23 cellular contexts compared by ENCODE assay signal in genomic region chr1:24110642-24111263, GRCh38. TPM values are rescaled to one million over a fixed set of nuclear protein-coding genes. Genes with fewer than 3 reads are reported as not detected.
DNase-seq lines count a peak whose midpoint lies in the region; ATAC-seq and TF ChIP-seq lines count a peak whose summit lies in the region.
"Had no signal": no experiment of that assay in that cellular context is flagged by ENCODE, and none has a peak within 500 bp of the region (broad histone marks: within the 10 kb centered on the region; RNA-seq: fewer than 3 reads in every experiment).

No MANE protein-coding gene starts in this region.

- no peaks in the 10 kb centered on the region for H3K27me3 ChIP-seq in ascending aorta
- peaks cover 26% of the 10 kb centered on the region for H3K27me3 ChIP-seq in left ventricle myocardium inferior (ENCODE audit: low read depth)
- H3K27me3 ChIP-seq in psoas muscle (ENCODE audit: insufficient read depth in 3 of 3, low read length in 2 of 3) = no peaks in the 10 kb centered on the region
- H3K27me3 ChIP-seq: body of pancreas, Peyer's patch, thyroid gland had no signal

- H3K4me1 ChIP-seq in ascending aorta (peaks cover 12 to 21% of the 10 kb centered on the region in 2 donors), left ventricle myocardium inferior (peaks cover 60% of the 10 kb centered on the region), psoas muscle (peaks cover 49% of the 10 kb centered on the region)

- H3K4me3 Mint-ChIP-seq in activated CD8-positive, alpha-beta T cell treated with anti-CD3 and anti-CD28 coated beads, Interleukin-2, amount 10 ng/mL, durations not matched to agents 7 days and 5 days = no peak overlapping the region
- H3K4me3 Mint-ChIP-seq: activated naive CD4-positive, alpha-beta T cell treated with anti-CD3 and anti-CD28 coated beads, Interleukin-2, amount 50 U/mL, for 24 hours; CD4-positive, CD25-positive, alpha-beta regulatory T cell; dendritic cell treated with granulocyte-macrophage colony-stimulating factor and Interleukin-4, amounts not matched to agents 40 ng/mL and 50 ng/mL, for 4 days had no signal

- H3K36me3 ChIP-seq in ascending aorta (no peaks in the 10 kb centered on the region), left ventricle myocardium inferior (peaks cover 25% of the 10 kb centered on the region), psoas muscle (ENCODE audit: insufficient read depth in 1 of 2, low read depth in 1 of 2) (peaks cover 0 to 27% of the 10 kb centered on the region in 2 donors)
- H3K36me3 ChIP-seq: Peyer's patch, spleen, thyroid gland had no signal

- no peaks in the 10 kb centered on the region for H3K9me3 Mint-ChIP-seq in activated CD8-positive, alpha-beta T cell treated with anti-CD3 and anti-CD28 coated beads, Interleukin-2, amount 10 ng/mL, durations not matched to agents 7 days and 5 days (ENCODE audit: insufficient read depth)
- H3K9me3 Mint-ChIP-seq: activated naive CD4-positive, alpha-beta T cell treated with anti-CD3 and anti-CD28 coated beads, Interleukin-2, amount 50 U/mL, for 24 hours; CD4-positive, CD25-positive, alpha-beta regulatory T cell; dendritic cell treated with granulocyte-macrophage colony-stimulating factor and Interleukin-4, amounts not matched to agents 40 ng/mL and 50 ng/mL, for 4 days had no signal

- no peak overlapping the region for H3K27ac Mint-ChIP-seq in activated CD8-positive, alpha-beta T cell treated with anti-CD3 and anti-CD28 coated beads, Interleukin-2, amount 10 ng/mL, durations not matched to agents 7 days and 5 days
- H3K27ac Mint-ChIP-seq: dendritic cell treated with granulocyte-macrophage colony-stimulating factor and Interleukin-4, amounts not matched to agents 40 ng/mL and 50 ng/mL, for 4 days had no signal

- no peaks in the 10 kb centered on the region for H3K36me3 Mint-ChIP-seq in activated CD8-positive, alpha-beta T cell treated with anti-CD3 and anti-CD28 coated beads, Interleukin-2, amount 10 ng/mL, durations not matched to agents 7 days and 5 days (ENCODE audit: low read depth)
- H3K36me3 Mint-ChIP-seq: activated naive CD4-positive, alpha-beta T cell treated with anti-CD3 and anti-CD28 coated beads, Interleukin-2, amount 50 U/mL, for 24 hours; CD4-positive, CD25-positive, alpha-beta regulatory T cell had no signal

- H3K9me3 ChIP-seq in ascending aorta (no peaks in the 10 kb centered on the region), left ventricle myocardium inferior (replicated peaks) (no peaks in the 10 kb centered on the region), psoas muscle (no peaks in the 10 kb centered on the region)
- H3K9me3 ChIP-seq: body of pancreas, Peyer's patch, spleen, thyroid gland had no signal

- peak; percentile 64 to 74 (median 66) for ATAC-seq in psoas muscle
- no peak for ATAC-seq in activated CD8-positive, alpha-beta T cell treated with anti-CD3 and anti-CD28 coated beads, Interleukin-2, amount 10 ng/mL, durations not matched to agents 7 days and 5 days
- ATAC-seq: body of pancreas had no signal

- H3K27ac ChIP-seq in ascending aorta (peak overlapping the region; percentile 89 to 96), left ventricle myocardium inferior (replicated peaks) (peak overlapping the region; percentile 96), psoas muscle (peak overlapping the region; percentile 91)
- H3K27ac ChIP-seq: body of pancreas, Peyer's patch, spleen had no signal

- peaks cover 23% of the 10 kb centered on the region for H3K27me3 Mint-ChIP-seq in activated CD8-positive, alpha-beta T cell treated with anti-CD3 and anti-CD28 coated beads, Interleukin-2, amount 10 ng/mL, durations not matched to agents 7 days and 5 days (ENCODE audit: low read depth)

- H3K4me3 ChIP-seq in ascending aorta (peak overlapping the region in 1 of 2 donors; percentile 57), left ventricle myocardium inferior (peak overlapping the region; percentile 72), psoas muscle (peak overlapping the region; percentile 67)
- H3K4me3 ChIP-seq: body of pancreas, Peyer's patch, spleen, thyroid gland had no signal

- POLR2A ChIA-PET in activated CD8-positive, alpha-beta T cell treated with anti-CD3 and anti-CD28 coated beads, Interleukin-2, amount 10 ng/mL, durations not matched to agents 7 days and 5 days (lab: Charles Lee) = interaction anchor here (0.6 kb wide), 1 partner anchor 492 kb away, joined by 4 read pairs; no protein-coding TSS in a partner anchor

- intact Hi-C loops in ascending aorta (cut with DNase I) = loop anchor here (2.0 to 10.0 kb wide), 3 partner anchors 156 to 242 kb away; partner anchors contain the start of genes FUCA1 and PNRC2
- intact Hi-C loops in left ventricle myocardium inferior (cut with micrococcal nuclease) = no loop called here
- intact Hi-C loops in psoas muscle (cut with DNase I) = loop anchor here (1.0 to 10.0 kb wide), 3 partner anchors 38 to 156 kb away; partner anchors contain the start of gene PNRC2 (in 2 of the 2)

- WGBS in psoas muscle, 3 donors = 21 to 22% (median 21%) methylated on average over 14 of the region's 14 CpGs

- peaks cover 7% of the 10 kb centered on the region for H3K4me1 Mint-ChIP-seq in activated CD8-positive, alpha-beta T cell treated with anti-CD3 and anti-CD28 coated beads, Interleukin-2, amount 10 ng/mL, durations not matched to agents 7 days and 5 days (ENCODE audit: low read depth)

- DNase-seq in AG08395 (ENCODE audit: low spot score) (peak; percentile 20), ascending aorta (ENCODE audit: low spot score in 2 of 2) (no peak), left ventricle myocardium inferior (peak; percentile 84), psoas muscle (peak; percentile 84 to 95), activated gamma-delta T cell (lab: John Stamatoyannopoulos, UW) (no peak), NOMO-1 treated with dmso at 0.1 percent for 144 hours (lab: John Stamatoyannopoulos, UW; ENCODE audit: unreplicated experiment) (no peak), NCI-H774 (lab: John Stamatoyannopoulos, UW) (no peak)
- DNase-seq in activated CD8-positive, alpha-beta T cell treated with anti-CD3 and anti-CD28 coated beads, Interleukin-2, amount 10 ng/mL, durations not matched to agents 7 days and 5 days = no peak
- DNase-seq: activated T-cell treated with anti-CD3 and anti-CD28 coated beads for 4 hours; body of pancreas; CD4-positive, CD25-positive, alpha-beta regulatory T cell; DMS53; erythroblast; HCEC 1CT; hippocampal formation; kidney; NCI-H82; nucleus accumbens; thyroid gland had no signal

- CTCF ChIA-PET in activated CD8-positive, alpha-beta T cell treated with anti-CD3 and anti-CD28 coated beads, Interleukin-2, amount 10 ng/mL, durations not matched to agents 7 days and 5 days (lab: Charles Lee) = interaction anchor here (1.1 to 1.2 kb wide), 2 partner anchors 40 kb away, joined by 3 to 6 read pairs; no protein-coding TSS in a partner anchor

- TF ChIP-seq CTCF in ascending aorta (IDR thresholded peaks at IDR 0.05) (no peak), left ventricle myocardium inferior (IDR thresholded peaks at IDR 0.05; ENCODE audit: borderline replicate concordance) (no peak), psoas muscle (IDR thresholded peaks at IDR 0.05) (no peak)

RNA-seq across cellular contexts. Expression of gene MYOM3, which starts 1.2 kb away (rescaled TPM):
- total RNA-seq in ascending aorta = 1.2 TPM
- 440 TPM for total RNA-seq in left ventricle myocardium inferior
- 100 to 1,000 TPM; 130 to 505 (median 308) TPM for total RNA-seq in psoas muscle
- polyA plus RNA-seq in psoas muscle = 100 to 1,000 TPM in 2 of 3 donors, 10 to 100 TPM in 1; 86.7 to 152 (median 122) TPM
- total RNA-seq in activated CD8-positive, alpha-beta T cell treated with anti-CD3 and anti-CD28 coated beads, Interleukin-2, amount 10 ng/mL, durations not matched to agents 7 days and 5 days = not detected
- total RNA-seq: CD4-positive, CD25-positive, alpha-beta regulatory T cell; spleen had no signal
- polyA plus RNA-seq: CD4-positive, CD25-positive, alpha-beta regulatory T cell had no signal

RNA-seq across cellular contexts. Expression of gene IL22RA1, which starts 32.2 kb away (rescaled TPM):
- total RNA-seq in ascending aorta (not detected), left ventricle myocardium inferior (0.14 TPM), psoas muscle (under 1 TPM in 3 of 4 donors, not detected in 1; 0.08 to 0.19 (median 0.13) TPM)
- polyA plus RNA-seq in psoas muscle = under 1 TPM in 1 of 3 donors, not detected in 2; 0.26 TPM
- total RNA-seq in activated CD8-positive, alpha-beta T cell treated with anti-CD3 and anti-CD28 coated beads, Interleukin-2, amount 10 ng/mL, durations not matched to agents 7 days and 5 days = not detected
- total RNA-seq: CD4-positive, CD25-positive, alpha-beta regulatory T cell; spleen had no signal
- polyA plus RNA-seq: CD4-positive, CD25-positive, alpha-beta regulatory T cell; spleen had no signal

Comparison
In these comparisons a context has a peak if more than half of its experiments do, and no peak if none do; other contexts are left out.
1. DNase-seq: peak in AG08395 (single experiment), left ventricle myocardium inferior (single experiment) and psoas muscle (2 of 2); none in ascending aorta (0 of 2), activated CD8-positive, alpha-beta T cell treated with anti-CD3 and anti-CD28 coated beads, Interleukin-2, amount 10 ng/mL, durations not matched to agents 7 days and 5 days (single experiment), activated gamma-delta T cell (single experiment), NOMO-1 treated with dmso at 0.1 percent for 144 hours (single experiment) and NCI-H774 (single experiment).
2. RNA of gene MYOM3, which starts 1.2 kb away (total RNA-seq): 440 TPM in left ventricle myocardium inferior (single experiment) and 130 to 505 TPM in psoas muscle; 1.2 TPM in ascending aorta (single experiment) and not detected in activated CD8-positive, alpha-beta T cell treated with anti-CD3 and anti-CD28 coated beads, Interleukin-2, amount 10 ng/mL, durations not matched to agents 7 days and 5 days; every median in the first group is over 10 times any median in the second.
3. Peak in every context shown above with its lines, with median percentiles within 50 percentile points of each other: H3K27ac ChIP-seq.